In the genomic region with DNA sequence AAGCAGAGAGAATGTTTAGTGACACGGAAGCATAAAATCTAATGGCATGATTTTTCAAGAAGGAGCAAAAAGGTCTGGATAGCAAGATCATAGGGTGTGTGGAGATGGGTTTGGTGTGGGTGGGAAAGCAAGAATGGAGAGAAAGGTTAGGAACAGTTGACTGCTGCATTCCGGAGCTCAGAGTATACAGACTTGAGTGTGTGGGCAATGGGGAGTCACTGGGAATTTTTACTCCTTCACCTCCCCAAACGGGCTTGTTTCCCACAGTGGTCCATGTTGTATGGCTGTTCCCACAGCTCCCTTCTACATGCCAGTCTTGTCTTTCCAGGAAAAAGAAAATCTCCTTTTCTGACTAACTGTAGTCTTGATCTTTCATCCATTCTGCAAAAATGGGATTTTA, we compare ENCODE assay signal across 1 cellular context.
TF ChIP-seq lines count a peak whose summit lies in the region.

No MANE protein-coding gene starts in this region.

TF ChIP-seq in WTC11, 78 proteins besides CTCF, POLR2A, EP300 and RAD21 (continued from another document):
- TF ChIP-seq, protein P1, sequence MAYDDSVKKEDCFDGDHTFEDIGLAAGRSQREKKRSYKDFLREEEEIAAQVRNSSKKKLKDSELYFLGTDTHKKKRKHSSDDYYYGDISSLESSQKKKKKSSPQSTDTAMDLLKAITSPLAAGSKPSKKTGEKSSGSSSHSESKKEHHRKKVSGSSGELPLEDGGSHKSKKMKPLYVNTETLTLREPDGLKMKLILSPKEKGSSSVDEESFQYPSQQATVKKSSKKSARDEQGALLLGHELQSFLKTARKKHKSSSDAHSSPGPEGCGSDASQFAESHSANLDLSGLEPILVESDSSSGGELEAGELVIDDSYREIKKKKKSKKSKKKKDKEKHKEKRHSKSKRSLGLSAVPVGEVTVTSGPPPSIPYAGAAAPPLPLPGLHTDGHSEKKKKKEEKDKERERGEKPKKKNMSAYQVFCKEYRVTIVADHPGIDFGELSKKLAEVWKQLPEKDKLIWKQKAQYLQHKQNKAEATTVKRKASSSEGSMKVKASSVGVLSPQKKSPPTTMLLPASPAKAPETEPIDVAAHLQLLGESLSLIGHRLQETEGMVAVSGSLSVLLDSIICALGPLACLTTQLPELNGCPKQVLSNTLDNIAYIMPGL (CRISPR knock-in tag; IDR thresholded peaks at IDR 0.05): no peak
- no peak for TF ChIP-seq GABPB1 (CRISPR knock-in tag; IDR thresholded peaks at IDR 0.05)
- TF ChIP-seq FOXK1 (CRISPR knock-in tag; IDR thresholded peaks at IDR 0.05): no peak
- no peak for TF ChIP-seq MYBL2 (CRISPR knock-in tag; IDR thresholded peaks at IDR 0.05)
- TF ChIP-seq CREM (CRISPR knock-in tag; IDR thresholded peaks at IDR 0.05): no peak
- TF ChIP-seq ZNF121 (CRISPR knock-in tag; IDR thresholded peaks at IDR 0.05): no peak
- TF ChIP-seq, protein P2, sequence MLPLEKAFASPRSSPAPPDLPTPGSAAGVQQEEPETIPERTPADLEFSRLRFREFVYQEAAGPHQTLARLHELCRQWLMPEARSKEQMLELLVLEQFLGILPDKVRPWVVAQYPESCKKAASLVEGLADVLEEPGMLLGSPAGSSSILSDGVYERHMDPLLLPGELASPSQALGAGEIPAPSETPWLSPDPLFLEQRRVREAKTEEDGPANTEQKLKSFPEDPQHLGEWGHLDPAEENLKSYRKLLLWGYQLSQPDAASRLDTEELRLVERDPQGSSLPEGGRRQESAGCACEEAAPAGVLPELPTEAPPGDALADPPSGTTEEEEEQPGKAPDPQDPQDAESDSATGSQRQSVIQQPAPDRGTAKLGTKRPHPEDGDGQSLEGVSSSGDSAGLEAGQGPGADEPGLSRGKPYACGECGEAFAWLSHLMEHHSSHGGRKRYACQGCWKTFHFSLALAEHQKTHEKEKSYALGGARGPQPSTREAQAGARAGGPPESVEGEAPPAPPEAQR (CRISPR knock-in tag; IDR thresholded peaks at IDR 0.05): no peak
- TF ChIP-seq, protein P3, sequence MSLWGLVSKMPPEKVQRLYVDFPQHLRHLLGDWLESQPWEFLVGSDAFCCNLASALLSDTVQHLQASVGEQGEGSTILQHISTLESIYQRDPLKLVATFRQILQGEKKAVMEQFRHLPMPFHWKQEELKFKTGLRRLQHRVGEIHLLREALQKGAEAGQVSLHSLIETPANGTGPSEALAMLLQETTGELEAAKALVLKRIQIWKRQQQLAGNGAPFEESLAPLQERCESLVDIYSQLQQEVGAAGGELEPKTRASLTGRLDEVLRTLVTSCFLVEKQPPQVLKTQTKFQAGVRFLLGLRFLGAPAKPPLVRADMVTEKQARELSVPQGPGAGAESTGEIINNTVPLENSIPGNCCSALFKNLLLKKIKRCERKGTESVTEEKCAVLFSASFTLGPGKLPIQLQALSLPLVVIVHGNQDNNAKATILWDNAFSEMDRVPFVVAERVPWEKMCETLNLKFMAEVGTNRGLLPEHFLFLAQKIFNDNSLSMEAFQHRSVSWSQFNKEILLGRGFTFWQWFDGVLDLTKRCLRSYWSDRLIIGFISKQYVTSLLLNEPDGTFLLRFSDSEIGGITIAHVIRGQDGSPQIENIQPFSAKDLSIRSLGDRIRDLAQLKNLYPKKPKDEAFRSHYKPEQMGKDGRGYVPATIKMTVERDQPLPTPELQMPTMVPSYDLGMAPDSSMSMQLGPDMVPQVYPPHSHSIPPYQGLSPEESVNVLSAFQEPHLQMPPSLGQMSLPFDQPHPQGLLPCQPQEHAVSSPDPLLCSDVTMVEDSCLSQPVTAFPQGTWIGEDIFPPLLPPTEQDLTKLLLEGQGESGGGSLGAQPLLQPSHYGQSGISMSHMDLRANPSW (CRISPR knock-in tag; conservative IDR thresholded peaks at IDR 0.05; ENCODE audit: low read depth): no peak
- TF ChIP-seq TCF7 (CRISPR knock-in tag; IDR thresholded peaks at IDR 0.05; ENCODE audit: low read depth): no peak
- TF ChIP-seq ATF1 (CRISPR knock-in tag; IDR thresholded peaks at IDR 0.05): no peak
- TF ChIP-seq, protein P4, sequence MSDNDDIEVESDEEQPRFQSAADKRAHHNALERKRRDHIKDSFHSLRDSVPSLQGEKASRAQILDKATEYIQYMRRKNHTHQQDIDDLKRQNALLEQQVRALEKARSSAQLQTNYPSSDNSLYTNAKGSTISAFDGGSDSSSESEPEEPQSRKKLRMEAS (CRISPR knock-in tag; IDR thresholded peaks at IDR 0.05): no peak
- TF ChIP-seq, protein P5, sequence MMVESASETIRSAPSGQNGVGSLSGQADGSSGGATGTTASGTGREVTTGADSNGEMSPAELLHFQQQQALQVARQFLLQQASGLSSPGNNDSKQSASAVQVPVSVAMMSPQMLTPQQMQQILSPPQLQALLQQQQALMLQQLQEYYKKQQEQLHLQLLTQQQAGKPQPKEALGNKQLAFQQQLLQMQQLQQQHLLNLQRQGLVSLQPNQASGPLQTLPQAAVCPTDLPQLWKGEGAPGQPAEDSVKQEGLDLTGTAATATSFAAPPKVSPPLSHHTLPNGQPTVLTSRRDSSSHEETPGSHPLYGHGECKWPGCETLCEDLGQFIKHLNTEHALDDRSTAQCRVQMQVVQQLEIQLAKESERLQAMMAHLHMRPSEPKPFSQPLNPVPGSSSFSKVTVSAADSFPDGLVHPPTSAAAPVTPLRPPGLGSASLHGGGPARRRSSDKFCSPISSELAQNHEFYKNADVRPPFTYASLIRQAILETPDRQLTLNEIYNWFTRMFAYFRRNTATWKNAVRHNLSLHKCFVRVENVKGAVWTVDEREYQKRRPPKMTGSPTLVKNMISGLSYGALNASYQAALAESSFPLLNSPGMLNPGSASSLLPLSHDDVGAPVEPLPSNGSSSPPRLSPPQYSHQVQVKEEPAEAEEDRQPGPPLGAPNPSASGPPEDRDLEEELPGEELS (CRISPR knock-in tag; IDR thresholded peaks at IDR 0.05): no peak
- TF ChIP-seq, protein P6, sequence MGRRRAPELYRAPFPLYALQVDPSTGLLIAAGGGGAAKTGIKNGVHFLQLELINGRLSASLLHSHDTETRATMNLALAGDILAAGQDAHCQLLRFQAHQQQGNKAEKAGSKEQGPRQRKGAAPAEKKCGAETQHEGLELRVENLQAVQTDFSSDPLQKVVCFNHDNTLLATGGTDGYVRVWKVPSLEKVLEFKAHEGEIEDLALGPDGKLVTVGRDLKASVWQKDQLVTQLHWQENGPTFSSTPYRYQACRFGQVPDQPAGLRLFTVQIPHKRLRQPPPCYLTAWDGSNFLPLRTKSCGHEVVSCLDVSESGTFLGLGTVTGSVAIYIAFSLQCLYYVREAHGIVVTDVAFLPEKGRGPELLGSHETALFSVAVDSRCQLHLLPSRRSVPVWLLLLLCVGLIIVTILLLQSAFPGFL (CRISPR knock-in tag; IDR thresholded peaks at IDR 0.05; ENCODE audit: borderline replicate concordance): no peak
- no peak for TF ChIP-seq NR2C2 (CRISPR knock-in tag; IDR thresholded peaks at IDR 0.05)
- TF ChIP-seq JAZF1 (CRISPR knock-in tag; IDR thresholded peaks at IDR 0.05): no peak
- TF ChIP-seq GRHL2 (CRISPR knock-in tag; IDR thresholded peaks at IDR 0.05; ENCODE audit: insufficient replicate concordance, severe bottlenecking): no peak
- no peak for TF ChIP-seq ZNF671 (CRISPR knock-in tag; IDR thresholded peaks at IDR 0.05)
- TF ChIP-seq, protein P7, sequence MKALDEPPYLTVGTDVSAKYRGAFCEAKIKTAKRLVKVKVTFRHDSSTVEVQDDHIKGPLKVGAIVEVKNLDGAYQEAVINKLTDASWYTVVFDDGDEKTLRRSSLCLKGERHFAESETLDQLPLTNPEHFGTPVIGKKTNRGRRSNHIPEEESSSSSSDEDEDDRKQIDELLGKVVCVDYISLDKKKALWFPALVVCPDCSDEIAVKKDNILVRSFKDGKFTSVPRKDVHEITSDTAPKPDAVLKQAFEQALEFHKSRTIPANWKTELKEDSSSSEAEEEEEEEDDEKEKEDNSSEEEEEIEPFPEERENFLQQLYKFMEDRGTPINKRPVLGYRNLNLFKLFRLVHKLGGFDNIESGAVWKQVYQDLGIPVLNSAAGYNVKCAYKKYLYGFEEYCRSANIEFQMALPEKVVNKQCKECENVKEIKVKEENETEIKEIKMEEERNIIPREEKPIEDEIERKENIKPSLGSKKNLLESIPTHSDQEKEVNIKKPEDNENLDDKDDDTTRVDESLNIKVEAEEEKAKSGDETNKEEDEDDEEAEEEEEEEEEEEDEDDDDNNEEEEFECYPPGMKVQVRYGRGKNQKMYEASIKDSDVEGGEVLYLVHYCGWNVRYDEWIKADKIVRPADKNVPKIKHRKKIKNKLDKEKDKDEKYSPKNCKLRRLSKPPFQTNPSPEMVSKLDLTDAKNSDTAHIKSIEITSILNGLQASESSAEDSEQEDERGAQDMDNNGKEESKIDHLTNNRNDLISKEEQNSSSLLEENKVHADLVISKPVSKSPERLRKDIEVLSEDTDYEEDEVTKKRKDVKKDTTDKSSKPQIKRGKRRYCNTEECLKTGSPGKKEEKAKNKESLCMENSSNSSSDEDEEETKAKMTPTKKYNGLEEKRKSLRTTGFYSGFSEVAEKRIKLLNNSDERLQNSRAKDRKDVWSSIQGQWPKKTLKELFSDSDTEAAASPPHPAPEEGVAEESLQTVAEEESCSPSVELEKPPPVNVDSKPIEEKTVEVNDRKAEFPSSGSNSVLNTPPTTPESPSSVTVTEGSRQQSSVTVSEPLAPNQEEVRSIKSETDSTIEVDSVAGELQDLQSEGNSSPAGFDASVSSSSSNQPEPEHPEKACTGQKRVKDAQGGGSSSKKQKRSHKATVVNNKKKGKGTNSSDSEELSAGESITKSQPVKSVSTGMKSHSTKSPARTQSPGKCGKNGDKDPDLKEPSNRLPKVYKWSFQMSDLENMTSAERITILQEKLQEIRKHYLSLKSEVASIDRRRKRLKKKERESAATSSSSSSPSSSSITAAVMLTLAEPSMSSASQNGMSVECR (CRISPR knock-in tag; IDR thresholded peaks at IDR 0.05; ENCODE audit: borderline replicate concordance): no peak
- no peak for TF ChIP-seq ZNF416 (CRISPR knock-in tag; IDR thresholded peaks at IDR 0.05)
TF ChIP-seq in WTC11: peak in this region for 0.
